ENCODE assay signal across 11 cellular contexts in the genomic region with DNA sequence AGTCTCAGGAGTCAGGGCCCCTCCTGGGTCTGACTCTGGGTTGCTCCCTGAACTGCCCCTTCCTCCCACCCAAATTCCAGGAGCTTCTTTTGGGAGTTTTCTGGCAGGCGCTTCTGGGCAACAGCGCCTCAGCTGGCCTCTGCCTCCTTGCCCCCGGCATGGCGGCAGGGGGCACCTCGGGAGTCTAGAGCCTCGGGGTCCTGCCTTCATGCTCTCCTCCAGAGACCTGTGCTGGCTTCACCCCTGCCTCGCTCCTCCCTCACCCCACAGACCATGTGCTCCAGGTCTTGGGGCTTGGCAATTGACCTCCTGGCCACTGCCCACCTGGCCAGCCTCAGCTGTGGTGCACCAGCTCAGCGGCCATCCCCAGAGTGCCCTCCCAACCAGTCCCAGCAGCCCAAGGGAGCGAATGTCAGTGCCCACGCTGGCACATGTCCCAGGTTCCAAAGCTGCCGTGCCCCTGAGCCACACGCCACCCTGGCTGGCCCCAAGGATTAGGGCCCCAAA.
"Had no signal": no experiment of that assay in that cellular context is flagged by ENCODE, and none has a peak within 500 bp of the region (broad histone marks: within the 10 kb centered on the region; RNA-seq: fewer than 3 reads in every experiment).

No MANE protein-coding gene starts in this region.

- ATAC-seq: effector memory CD8-positive, alpha-beta T cell; naive thymus-derived CD4-positive, alpha-beta T cell had no signal

- H3K27ac ChIP-seq: stomach, thoracic aorta, vagina had no signal

- H3K4me3 ChIP-seq: stomach, thoracic aorta, vagina had no signal

- H3K27me3 ChIP-seq: stomach, vagina had no signal

- H3K9me3 ChIP-seq: stomach, thoracic aorta, vagina had no signal

- DNase-seq: activated CD4-positive, alpha-beta T cell treated with anti-CD3 and anti-CD28 coated beads, Interleukin-2, amount 10 ng/mL, durations not matched to agents 7 days and 5 days; caudate nucleus; effector memory CD8-positive, alpha-beta T cell; hippocampal formation; naive thymus-derived CD4-positive, alpha-beta T cell; occipital lobe; stimulated activated CD4-positive, alpha-beta T cell treated with anti-CD3 and anti-CD28 coated beads, Interleukin-15, amount 100 ng/mL, for 24 hours; stimulated activated CD4-positive, alpha-beta T cell treated with anti-CD3 and anti-CD28 coated beads, Interleukin-4, amount 100 ng/mL, for 4 hours; stomach had no signal
